ENCODE assay signal across 8 cellular contexts in the genomic region with DNA sequence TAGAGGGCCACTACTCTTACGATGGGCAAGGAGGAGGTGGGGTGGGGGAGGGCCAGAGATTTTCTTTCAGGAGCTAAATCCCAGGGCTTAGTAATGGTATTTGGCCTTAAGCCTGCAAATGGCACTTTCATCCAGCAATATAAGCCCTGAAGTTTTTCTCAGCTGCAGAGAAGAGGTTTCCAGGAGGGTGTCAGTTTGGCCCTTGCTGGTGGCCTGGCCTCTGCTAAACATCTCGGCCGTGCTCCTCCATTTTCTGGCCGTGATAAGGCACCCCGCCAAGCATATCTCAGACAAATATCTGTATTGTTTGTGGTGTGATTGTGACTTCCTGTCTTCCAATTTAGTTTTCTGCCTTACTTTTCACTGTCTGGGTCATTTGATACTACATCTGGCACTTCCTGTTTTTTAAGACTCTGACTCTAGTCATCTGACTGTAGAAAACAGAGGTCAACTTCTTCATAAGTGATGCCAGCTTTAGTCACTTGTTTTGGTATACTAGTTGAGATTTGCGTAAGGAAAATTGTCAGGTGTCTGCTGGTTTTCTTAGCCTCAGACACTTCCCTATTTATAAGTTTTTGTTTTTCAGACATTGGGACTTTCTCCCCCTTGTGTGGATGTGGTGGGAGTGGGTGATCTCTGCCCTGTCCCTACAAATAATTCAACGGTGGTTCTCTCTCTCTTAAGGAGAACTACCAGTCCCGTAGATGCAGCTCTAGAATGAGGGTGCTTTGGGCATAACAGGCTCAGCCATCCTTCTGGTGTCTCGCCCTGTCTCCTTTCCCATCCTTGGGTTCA.
A peak's percentile ranks its signal among the peaks of the same experiment; 100 is the strongest.
DNase-seq lines count a peak whose midpoint lies in the region; ATAC-seq and TF ChIP-seq lines count a peak whose summit lies in the region.

No MANE protein-coding gene starts in this region.

- peak overlapping the region; percentile 13 for H3K4me3 ChIP-seq in CD8-positive, alpha-beta T cell (ENCODE audit: low read depth, low read length)
- no peak overlapping the region for H3K4me3 ChIP-seq in neuronal stem cell (ENCODE audit: low read length in 2 of 2)

- H2BK120ac ChIP-seq in neuronal stem cell (ENCODE audit: low read depth, low read length): no peak overlapping the region

- no CpG with 5 or more reads among the region's 9 CpGs for WGBS in neuronal stem cell (ENCODE audit: extremely low coverage in 2 of 2, insufficient read length in 2 of 2, insufficient replicate concordance in 1 of 2), 2 donors

- no peak overlapping the region for H2BK5ac ChIP-seq in neuronal stem cell (ENCODE audit: low read length)

- no peaks in the 10 kb centered on the region for H3K27me3 Mint-ChIP-seq in CD8-positive, alpha-beta T cell (ENCODE audit: low read depth)

- CTCF ChIA-PET in CD8-positive, alpha-beta T cell (lab: Charles Lee): interaction anchor here (0.7 to 1.7 kb wide), 9 partner anchors 12 to 140 kb away, joined by 3 to 7 read pairs (median 4); no protein-coding TSS in a partner anchor

- peak overlapping the region; percentile 30 for H3K4me3 Mint-ChIP-seq in CD8-positive, alpha-beta T cell

- H3K79me1 ChIP-seq in neuronal stem cell (ENCODE audit: low read depth, low read length): no peaks in the 10 kb centered on the region

- H3K27me3 ChIP-seq in CD8-positive, alpha-beta T cell (ENCODE audit: insufficient read depth, low read length): no peaks in the 10 kb centered on the region
- H3K27me3 ChIP-seq in neuronal stem cell (ENCODE audit: control insufficient read depth in 3 of 3, insufficient read depth in 3 of 3, low read depth in 1 of 3, low read length in 3 of 3): no peaks in the 10 kb centered on the region

- H3K18ac ChIP-seq in neuronal stem cell (ENCODE audit: low read length): no peak overlapping the region

- no peak overlapping the region for H2AK5ac ChIP-seq in neuronal stem cell (ENCODE audit: low read depth, low read length)

- H3K9me3 Mint-ChIP-seq in CD8-positive, alpha-beta T cell: peaks cover 2% of the 10 kb centered on the region

- ATAC-seq in CD8-positive, alpha-beta T cell: peak; percentile 75
- ATAC-seq in GM19468 (IDR thresholded peaks at IDR 0.05; ENCODE audit: extremely low read depth, unreplicated experiment) (peak; percentile 91), HG03521 (IDR thresholded peaks at IDR 0.05; ENCODE audit: unreplicated experiment) (peak; percentile 83)

- H3K27ac Mint-ChIP-seq in CD8-positive, alpha-beta T cell: peak overlapping the region; percentile 91

- DNase-seq in CD8-positive, alpha-beta T cell: peak; percentile 29 to 72 (median 60)
- peak; percentile 47 for DNase-seq in T-helper 22 cell (ENCODE audit: low read depth)
- DNase-seq in dermis blood vessel endothelial cell: peak; percentile 86
- DNase-seq in neuronal stem cell (ENCODE audit: low spot score): no peak
- no peak for DNase-seq in NCI-H1436 (lab: John Stamatoyannopoulos, UW)
- no peak for DNase-seq in NCI-H748 treated with DMSO at 0.1 percent for 48 hours (lab: John Stamatoyannopoulos, UW)

- POLR2A ChIA-PET in CD8-positive, alpha-beta T cell (lab: Charles Lee): interaction anchor here (0.6 to 5.0 kb wide), 19 partner anchors 9 to 285 kb away, joined by 3 to 29 read pairs (median 6); a partner anchor contains a TSS

- no peak overlapping the region for H4K91ac ChIP-seq in neuronal stem cell (ENCODE audit: low read depth, low read length, poor library complexity)

- TF ChIP-seq CTCF in CD8-positive, alpha-beta T cell (IDR thresholded peaks at IDR 0.05): no peak

- H3K14ac ChIP-seq in neuronal stem cell (ENCODE audit: low read length): no peak overlapping the region

- no peak overlapping the region for H2BK15ac ChIP-seq in neuronal stem cell (ENCODE audit: low read length)

- H3K9ac ChIP-seq in neuronal stem cell (ENCODE audit: low read depth, low read length, poor library complexity): no peak overlapping the region

- H2AFZ ChIP-seq in neuronal stem cell (ENCODE audit: low read length): peak overlapping the region; percentile 24

- H3K4me1 ChIP-seq in CD8-positive, alpha-beta T cell (ENCODE audit: insufficient read depth, low read length): peaks cover 31% of the 10 kb centered on the region
- H3K4me1 ChIP-seq in neuronal stem cell (ENCODE audit: control insufficient read depth in 2 of 2, insufficient read depth in 1 of 2, low read depth in 1 of 2, low read length in 2 of 2): peaks cover 0 to 4% of the 10 kb centered on the region in 2 donors

- H3K4me1 Mint-ChIP-seq in CD8-positive, alpha-beta T cell (ENCODE audit: low read depth): peaks cover 56% of the 10 kb centered on the region

- H4K8ac ChIP-seq in neuronal stem cell (ENCODE audit: low read depth, low read length): no peak overlapping the region

- no peak overlapping the region for H3K23ac ChIP-seq in neuronal stem cell (ENCODE audit: low read depth, low read length, poor library complexity)

- H3K27ac ChIP-seq in CD8-positive, alpha-beta T cell (ENCODE audit: low read depth, low read length): peak overlapping the region; percentile 64
- no peak overlapping the region for H3K27ac ChIP-seq in neuronal stem cell (replicated peaks; ENCODE audit: low read length)

- no peaks in the 10 kb centered on the region for H3K36me3 Mint-ChIP-seq in CD8-positive, alpha-beta T cell

- H3K9me3 ChIP-seq in CD8-positive, alpha-beta T cell (ENCODE audit: low read length): no peaks in the 10 kb centered on the region
- H3K9me3 ChIP-seq in neuronal stem cell (replicated peaks in 1 of 2; ENCODE audit: control insufficient read depth in 2 of 2, insufficient read depth in 1 of 2, low read depth in 1 of 2, low read length in 2 of 2): no peaks in the 10 kb centered on the region

- no peak overlapping the region for H3K4ac ChIP-seq in neuronal stem cell (ENCODE audit: low read length)

- no peak overlapping the region for H3K4me2 ChIP-seq in neuronal stem cell (ENCODE audit: insufficient read depth, low read length, poor library complexity, severe bottlenecking)

- H2BK12ac ChIP-seq in neuronal stem cell (ENCODE audit: low read length): no peak overlapping the region

- no peaks in the 10 kb centered on the region for H3K36me3 ChIP-seq in CD8-positive, alpha-beta T cell (ENCODE audit: insufficient read depth, low read length)
- H3K36me3 ChIP-seq in neuronal stem cell (replicated peaks in 1 of 2; ENCODE audit: control insufficient read depth in 2 of 2, insufficient read depth in 2 of 2, low read length in 2 of 2): no peaks in the 10 kb centered on the region

- intact Hi-C loops in CD8-positive, alpha-beta T cell (cut with DNase I, micrococcal nuclease): loop anchor here (1.0 to 5.0 kb wide), 6 partner anchors 88 to 139 kb away; a partner anchor contains a TSS

Comparison
In these comparisons a context has a peak if more than half of its experiments do, and no peak if none do; other contexts are left out.
1. DNase-seq: peak in CD8-positive, alpha-beta T cell (7 of 7), T-helper 22 cell (single experiment) and dermis blood vessel endothelial cell (single experiment); none in neuronal stem cell (single experiment), NCI-H1436 (single experiment) and NCI-H748 treated with DMSO at 0.1 percent for 48 hours (single experiment).
2. Peak in every context shown above with its lines, with median percentiles within 50 percentile points of each other: ATAC-seq.